9 cellular contexts compared by ENCODE assay signal in genomic region chr11:112226062-112226921, GRCh38. TPM values are rescaled to one million over a fixed set of nuclear protein-coding genes. Genes with fewer than 3 reads are reported as not detected.
DNase-seq lines count a peak whose midpoint lies in the region; ATAC-seq, FAIRE-seq and TF ChIP-seq lines count a peak whose summit lies in the region.
"Had no signal": no experiment of that assay in that cellular context is flagged by ENCODE, and none has a peak within 500 bp of the region (broad histone marks: within the 10 kb centered on the region; RNA-seq: fewer than 3 reads in every experiment).

PTS (plus strand) TSS chr11:112226428; CDS start chr11:112226444, 16 bp downstream.

- peaks cover 34% of the 10 kb centered on the region for H3K36me3 Mint-ChIP-seq in activated CD4-positive, alpha-beta T cell treated with anti-CD3 and anti-CD28 coated beads, Interleukin-2, amount 10 ng/mL, durations not matched to agents 24 days and 14 days (ENCODE audit: low read depth)

- H3K4me1 ChIP-seq in colonic mucosa, result no peaks in the 10 kb centered on the region

- POLR2A ChIA-PET in BJ (lab: Charles Lee), result interaction anchor here (0.5 to 0.6 kb wide), 3 partner anchors 52 to 85 kb away, joined by 3 to 4 read pairs (median 3); no protein-coding TSS in a partner anchor

- H3K27ac Mint-ChIP-seq in activated CD4-positive, alpha-beta T cell treated with anti-CD3 and anti-CD28 coated beads, Interleukin-2, amount 10 ng/mL, durations not matched to agents 24 days and 14 days, result peak within 1 kb of the TSS; percentile 94

- no peaks in the 10 kb centered on the region for H3K9me3 ChIP-seq in colonic mucosa

- peak; percentile 77 for FAIRE-seq in GM19239 (lab: Jason Lieb, UNC)
- FAIRE-seq: islet of Langerhans had no signal

- peak within 1 kb of the TSS; percentile 94 to 96 for H3K9ac ChIP-seq in colonic mucosa (ENCODE audit: low read depth in 2 of 2, low read length in 2 of 2)

- intact Hi-C loops in activated CD4-positive, alpha-beta T cell treated with anti-CD3 and anti-CD28 coated beads, Interleukin-2, amount 10 ng/mL, durations not matched to agents 24 days and 14 days (cut with micrococcal nuclease), result loop anchor here (1.0 to 2.0 kb wide), 4 partner anchors 54 to 1089 kb away; partner anchors contain the start of gene TTC12
- intact Hi-C loops in colonic mucosa (cut with DNase I), result loop anchor here (10.0 kb wide), 1 partner anchor 1069 kb away; no protein-coding TSS in a partner anchor

- H3K27ac ChIP-seq in colonic mucosa, result peak within 1 kb of the TSS; percentile 95

- H3K4me3 Mint-ChIP-seq in activated CD4-positive, alpha-beta T cell treated with anti-CD3 and anti-CD28 coated beads, Interleukin-2, amount 10 ng/mL, durations not matched to agents 24 days and 14 days, result peak within 1 kb of the TSS; percentile 94

- DNase-seq in BJ (ENCODE audit: low read depth) (no peak), GM19239 (ENCODE audit: insufficient read length, low spot score) (peak; percentile 87), NCI-H510A treated with DMSO at 0.1 percent for 48 hours (lab: John Stamatoyannopoulos, UW) (peak; percentile 71), colonic mucosa (peak; percentile 88), left kidney (ENCODE audit: low read depth, low spot score) (peak; percentile 96)
- peak; percentile 96 for DNase-seq in activated CD4-positive, alpha-beta T cell treated with anti-CD3 and anti-CD28 coated beads, Interleukin-2, amount 10 ng/mL, durations not matched to agents 24 days and 14 days
- peak; percentile 80 for DNase-seq in stimulated activated CD4-positive, alpha-beta T cell treated with anti-CD3 and anti-CD28 coated beads, Interleukin-1b, Interleukin-23, amount 100 ng/mL, for 48 hours

- CTCF ChIA-PET in BJ (lab: Yijun Ruan, JAX), result interaction anchor here (0.9 to 20.9 kb wide), 3 partner anchors 14 to 54 kb away, joined by 3 to 560 read pairs (median 3); no protein-coding TSS in a partner anchor

- no peaks in the 10 kb centered on the region for H3K9me3 Mint-ChIP-seq in activated CD4-positive, alpha-beta T cell treated with anti-CD3 and anti-CD28 coated beads, Interleukin-2, amount 10 ng/mL, durations not matched to agents 24 days and 14 days

- H3K36me3 ChIP-seq in BJ (ENCODE audit: control insufficient read depth, insufficient read depth, low read length) (peaks cover 3% of the 10 kb centered on the region; the same call in 1 of the 2 replicates), colonic mucosa (no peaks in the 10 kb centered on the region)

- ATAC-seq in HG03442 (IDR thresholded peaks at IDR 0.05; ENCODE audit: unreplicated experiment), result peak; percentile 94

- no peak for TF ChIP-seq CTCF in BJ (IDR thresholded peaks at IDR 0.05; ENCODE audit: insufficient read depth, low read depth, low read length)
- no peak for TF ChIP-seq CTCF in colonic mucosa (IDR thresholded peaks at IDR 0.05)

- peaks cover 16% of the 10 kb centered on the region for H3K4me1 Mint-ChIP-seq in activated CD4-positive, alpha-beta T cell treated with anti-CD3 and anti-CD28 coated beads, Interleukin-2, amount 10 ng/mL, durations not matched to agents 24 days and 14 days

- H3K27me3 ChIP-seq in BJ (ENCODE audit: control insufficient read depth, insufficient read depth, low read length), result no peaks in the 10 kb centered on the region
- H3K27me3 ChIP-seq in colonic mucosa, result no peaks in the 10 kb centered on the region

- H3K4me3 ChIP-seq in BJ (ENCODE audit: low read depth, low read length) (peak within 1 kb of the TSS; percentile 62), colonic mucosa (peak within 1 kb of the TSS; percentile 74)

- H3K27me3 Mint-ChIP-seq in activated CD4-positive, alpha-beta T cell treated with anti-CD3 and anti-CD28 coated beads, Interleukin-2, amount 10 ng/mL, durations not matched to agents 24 days and 14 days, result peaks cover 3% of the 10 kb centered on the region

RNA-seq across cellular contexts. Expression of gene PTS, which starts in this region (rescaled TPM):
- polyA plus RNA-seq in BJ (2011; rRNA removed), result 21.3 and 53.4 TPM in 2 replicates
- 16.8 and 17.7 TPM in 2 replicates for polyA minus RNA-seq in BJ (2011; rRNA and poly(A)+ RNA removed)
- total RNA-seq in activated CD4-positive, alpha-beta T cell treated with anti-CD3 and anti-CD28 coated beads, Interleukin-2, amount 10 ng/mL, durations not matched to agents 24 days and 14 days, result 33.1 and 34.4 TPM in 2 replicates
- 10 to 100 TPM; 33.3 to 34.6 TPM for total RNA-seq in colonic mucosa
